13 cellular contexts compared by ENCODE assay signal in genomic region chr10:78267070-78267469, GRCh38.
DNase-seq lines count a peak whose midpoint lies in the region; ATAC-seq, FAIRE-seq and TF ChIP-seq lines count a peak whose summit lies in the region.
"Had no signal": no experiment of that assay in that cellular context is flagged by ENCODE, and none has a peak within 500 bp of the region (broad histone marks: within the 10 kb centered on the region; RNA-seq: fewer than 3 reads in every experiment).

No MANE protein-coding gene starts in this region.

- BruUV-seq in Panc1 (replicated peaks; lab: Mats Ljungman, UMichigan): no TSS peak

- DNase-seq in NCI-H2171 treated with DMSO at 0.1 percent for 48 hours (lab: John Stamatoyannopoulos, UW) (peak; percentile 26), NCI-H2171 (lab: John Stamatoyannopoulos, UW) (no peak), Panc1 (ENCODE audit: low read depth, low spot score) (no peak), lower lobe of right lung (no peak), substantia nigra (lab: John Stamatoyannopoulos, UW) (no peak), GM12892 (ENCODE audit: insufficient read length) (no peak), germinal center (ENCODE audit: low spot score) (no peak)
- no peak for DNase-seq in stimulated activated CD4-positive, alpha-beta T cell treated with anti-CD3 and anti-CD28 coated beads, Interleukin-1b, Interleukin-23, amount 100 ng/mL, for 48 hours
- DNase-seq: activated CD4-positive, alpha-beta T cell treated with anti-CD3 and anti-CD28 coated beads, Interleukin-2, amount 50 U/mL, for 48 hours; activated effector memory CD4-positive, alpha-beta T cell treated with anti-CD3 and anti-CD28 coated beads, Interleukin-2, amount 50 U/mL, for 16 hours; NCI-H2081 had no signal

- H3K36me3 ChIP-seq in Panc1 (ENCODE audit: control insufficient read depth, insufficient read depth, low read length) (no peaks in the 10 kb centered on the region), lower lobe of right lung (no peaks in the 10 kb centered on the region)

- no peaks in the 10 kb centered on the region for H3K9me3 ChIP-seq in Panc1 (ENCODE audit: control insufficient read depth, insufficient read depth, low read depth, low read length)
- H3K9me3 ChIP-seq in lower lobe of right lung: no peaks in the 10 kb centered on the region

- in situ Hi-C loops in Panc1 (cut with HindIII; ENCODE audit: low pct_unique_long_range_greater_than_20kb, low sequenced_read_pairs): no loop called here

- H3K4me1 ChIP-seq in Panc1 (ENCODE audit: control insufficient read depth, insufficient read depth, low read length): no peaks in the 10 kb centered on the region
- H3K4me1 ChIP-seq in lower lobe of right lung: peaks cover 6% of the 10 kb centered on the region

- intact Hi-C loops in Panc1 (cut with micrococcal nuclease; ENCODE audit: unreplicated experiment) (no loop called here), lower lobe of right lung (cut with DNase I) (no loop called here)

- no peak overlapping the region for H3K27ac ChIP-seq in Panc1 (ENCODE audit: low read length)
- H3K27ac ChIP-seq in lower lobe of right lung: peak overlapping the region; percentile 18
- H3K27ac ChIP-seq in substantia nigra (ENCODE audit: low read depth, low read length, poor library complexity, severe bottlenecking): peak overlapping the region; percentile 59
- H3K27ac ChIP-seq: epithelial cell of prostate had no signal

- POLR2A ChIA-PET in Panc1 (lab: Charles Lee): no interaction called here

- CTCF ChIA-PET in Panc1 (lab: Charles Lee): no interaction called here

- ATAC-seq in Panc1: 0 out of 2 replicates have a peak, but pooled peaks have one; percentile 24
- ATAC-seq in lower lobe of right lung: no peak

- TF ChIP-seq POLR2A in GM12892 (IDR thresholded peaks at IDR 0.05; ENCODE audit: low read depth, low read length): no peak

- no peak for TF ChIP-seq CTCF in Panc1 (IDR thresholded peaks at IDR 0.05)
- no peak for TF ChIP-seq CTCF in lower lobe of right lung (IDR thresholded peaks at IDR 0.05)

- H3K4me3 ChIP-seq in Panc1 (ENCODE audit: low read depth in 2 of 2, low read length in 2 of 2): no peak overlapping the region
- no peak overlapping the region for H3K4me3 ChIP-seq in lower lobe of right lung

- no peaks in the 10 kb centered on the region for H3K27me3 ChIP-seq in Panc1 (ENCODE audit: control insufficient read depth, insufficient read depth, low read length)
- no peaks in the 10 kb centered on the region for H3K27me3 ChIP-seq in lower lobe of right lung (ENCODE audit: low read depth)

- no peak for FAIRE-seq in GM12892 (lab: Jason Lieb, UNC)
- FAIRE-seq: A204.1 had no signal
